Comparison of ENCODE assay signal across 11 cellular contexts in the genomic region with DNA sequence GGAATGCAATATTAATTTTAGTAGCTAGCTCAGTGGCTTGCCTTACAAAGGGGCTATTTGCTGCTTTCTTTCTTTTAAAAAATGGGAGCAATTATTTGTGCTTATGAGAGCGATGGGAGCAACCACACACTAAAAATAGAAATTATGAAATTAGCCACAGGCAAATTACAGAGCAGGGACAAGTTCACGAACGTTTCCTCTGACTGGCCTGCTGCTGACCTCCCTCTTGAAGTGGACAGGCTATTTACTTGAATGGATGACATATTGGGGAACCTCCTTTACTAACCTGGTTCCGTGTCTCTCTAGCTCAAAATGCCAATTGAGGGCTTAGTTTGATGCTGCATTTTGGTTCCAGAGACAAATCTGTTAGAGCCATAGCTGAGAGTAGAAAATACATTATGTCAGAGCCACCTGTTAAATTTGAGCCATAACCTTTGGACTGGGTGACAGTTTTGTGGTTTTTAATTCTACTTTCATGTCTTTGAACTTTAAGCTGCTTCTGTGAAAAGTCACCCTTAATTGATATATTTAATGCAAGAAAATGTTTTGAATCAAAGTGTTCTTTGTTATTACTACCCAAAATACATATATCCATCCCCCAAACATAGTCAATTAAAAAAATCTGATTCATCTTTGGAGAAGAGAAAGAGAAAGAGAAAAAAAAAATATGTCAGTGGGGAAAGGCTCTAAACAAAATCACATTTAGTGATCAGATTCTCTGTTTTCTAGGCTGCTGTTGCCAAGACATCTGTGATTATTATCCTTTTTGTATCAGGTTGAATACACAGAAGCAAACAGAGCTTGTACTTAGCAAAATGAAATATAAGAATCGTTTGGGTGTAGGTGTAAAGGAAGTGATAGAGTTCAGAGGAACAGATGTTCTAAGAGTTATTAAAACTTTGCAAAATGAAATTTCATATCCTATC.
DNase-seq lines count a peak whose midpoint lies in the region; ATAC-seq and TF ChIP-seq lines count a peak whose summit lies in the region.
"Had no signal": no experiment of that assay in that cellular context is flagged by ENCODE, and none has a peak within 500 bp of the region (broad histone marks: within the 10 kb centered on the region; RNA-seq: fewer than 3 reads in every experiment).

No MANE protein-coding gene starts in this region.

- H3K36me3 ChIP-seq in DND-41 (ENCODE audit: insufficient read depth, low read length), result no peaks in the 10 kb centered on the region
- H3K36me3 ChIP-seq in SJCRH30, result no peaks in the 10 kb centered on the region
- H3K36me3 ChIP-seq: thyroid gland had no signal

- H2AFZ ChIP-seq in DND-41 (ENCODE audit: low read depth, low read length), result no peak overlapping the region

- H3K4me1 Mint-ChIP-seq in activated CD4-positive, alpha-beta memory T cell treated with anti-CD3 and anti-CD28 coated beads for 36 hours (ENCODE audit: low read depth), result no peaks in the 10 kb centered on the region

- H3K4me3 ChIP-seq in DND-41 (ENCODE audit: low read depth in 1 of 2, low read length in 2 of 2) (no peak overlapping the region), SJCRH30 (peak overlapping the region; percentile 7; the same call in 1 of the 2 replicates)
- H3K4me3 ChIP-seq: thyroid gland had no signal

- no peak overlapping the region for H3K4me2 ChIP-seq in DND-41 (ENCODE audit: insufficient read depth, low read length)

- CTCF ChIA-PET in activated CD4-positive, alpha-beta memory T cell treated with anti-CD3 and anti-CD28 coated beads for 36 hours (lab: Charles Lee), result no interaction called here

- no peak for TF ChIP-seq CTCF in DND-41 (IDR thresholded peaks at IDR 0.05; ENCODE audit: borderline replicate concordance, extremely low read depth, low read length, poor library complexity, severe bottlenecking)

- ATAC-seq in DND-41 (ENCODE audit: insufficient read depth, low read depth), result peak; percentile 42; the same call in 2 of the 3 replicates
- ATAC-seq in GM19035 (IDR thresholded peaks at IDR 0.05; ENCODE audit: unreplicated experiment), result peak; percentile 65
- peak; percentile 61 for ATAC-seq in HG03045 (IDR thresholded peaks at IDR 0.05; ENCODE audit: unreplicated experiment)
- no peak for ATAC-seq in HG03378 (IDR thresholded peaks at IDR 0.05; ENCODE audit: unreplicated experiment)
- no peak for ATAC-seq in GM18873 (IDR thresholded peaks at IDR 0.05; ENCODE audit: low FRiP score, unreplicated experiment)

- no peaks in the 10 kb centered on the region for H3K9me3 ChIP-seq in DND-41 (ENCODE audit: insufficient read depth, low read length, severe bottlenecking)
- no peaks in the 10 kb centered on the region for H3K9me3 ChIP-seq in SJCRH30 (replicated peaks)
- H3K9me3 ChIP-seq: thyroid gland had no signal

- H3K27ac ChIP-seq in DND-41 (ENCODE audit: low read length) (no peak overlapping the region), SJCRH30 (peak overlapping the region; percentile 34)
- H3K27ac ChIP-seq: thyroid gland had no signal

- no peaks in the 10 kb centered on the region for H3K79me2 ChIP-seq in DND-41 (ENCODE audit: insufficient read depth, low read length)

- POLR2A ChIA-PET in activated CD4-positive, alpha-beta memory T cell treated with anti-CD3 and anti-CD28 coated beads for 36 hours (lab: Charles Lee), result no interaction called here

- H3K27me3 ChIP-seq in DND-41 (ENCODE audit: insufficient read depth, low read length, poor library complexity) (no peaks in the 10 kb centered on the region), SJCRH30 (no peaks in the 10 kb centered on the region)
- H3K27me3 ChIP-seq: thyroid gland had no signal

- H3K9ac ChIP-seq in DND-41 (ENCODE audit: low read depth, low read length), result no peak overlapping the region

- intact Hi-C loops in activated CD4-positive, alpha-beta memory T cell treated with anti-CD3 and anti-CD28 coated beads for 36 hours (cut with micrococcal nuclease), result no loop called here

- H3K36me3 Mint-ChIP-seq in activated CD4-positive, alpha-beta memory T cell treated with anti-CD3 and anti-CD28 coated beads for 36 hours, result no peaks in the 10 kb centered on the region
- H3K36me3 Mint-ChIP-seq: activated naive CD8-positive, alpha-beta T cell treated with anti-CD3 and anti-CD28 coated beads, Interleukin-2, amount 10 ng/mL, durations not matched to agents 7 days and 5 days had no signal

- H3K4me1 ChIP-seq in DND-41 (ENCODE audit: insufficient read depth, low read length) (no peaks in the 10 kb centered on the region; the same call in 1 of the 2 replicates), SJCRH30 (peaks cover 24% of the 10 kb centered on the region)
- H3K4me1 ChIP-seq: thyroid gland had no signal

- no peaks in the 10 kb centered on the region for H4K20me1 ChIP-seq in DND-41 (ENCODE audit: insufficient read depth, low read length)

- no peaks in the 10 kb centered on the region for H3K9me3 Mint-ChIP-seq in activated CD4-positive, alpha-beta memory T cell treated with anti-CD3 and anti-CD28 coated beads for 36 hours
- H3K9me3 Mint-ChIP-seq: dendritic cell treated with granulocyte-macrophage colony-stimulating factor and Interleukin-4, amounts not matched to agents 40 ng/mL and 50 ng/mL, for 4 days had no signal

- H3K27ac Mint-ChIP-seq in activated CD4-positive, alpha-beta memory T cell treated with anti-CD3 and anti-CD28 coated beads for 36 hours, result no peak overlapping the region
- H3K27ac Mint-ChIP-seq: activated naive CD8-positive, alpha-beta T cell treated with anti-CD3 and anti-CD28 coated beads, Interleukin-2, amount 10 ng/mL, durations not matched to agents 7 days and 5 days; dendritic cell treated with granulocyte-macrophage colony-stimulating factor and Interleukin-4, amounts not matched to agents 40 ng/mL and 50 ng/mL, for 4 days had no signal

- no peaks in the 10 kb centered on the region for H3K27me3 Mint-ChIP-seq in activated CD4-positive, alpha-beta memory T cell treated with anti-CD3 and anti-CD28 coated beads for 36 hours
- H3K27me3 Mint-ChIP-seq: activated naive CD8-positive, alpha-beta T cell treated with anti-CD3 and anti-CD28 coated beads, Interleukin-2, amount 10 ng/mL, durations not matched to agents 7 days and 5 days; dendritic cell treated with granulocyte-macrophage colony-stimulating factor and Interleukin-4, amounts not matched to agents 40 ng/mL and 50 ng/mL, for 4 days had no signal

- H3K4me3 Mint-ChIP-seq in activated CD4-positive, alpha-beta memory T cell treated with anti-CD3 and anti-CD28 coated beads for 36 hours, result no peak overlapping the region
- H3K4me3 Mint-ChIP-seq: activated naive CD8-positive, alpha-beta T cell treated with anti-CD3 and anti-CD28 coated beads, Interleukin-2, amount 10 ng/mL, durations not matched to agents 7 days and 5 days; dendritic cell treated with granulocyte-macrophage colony-stimulating factor and Interleukin-4, amounts not matched to agents 40 ng/mL and 50 ng/mL, for 4 days had no signal

- no peak for DNase-seq in DND-41
- DNase-seq in SJCRH30, result peak; percentile 21 to 63
- no peak for DNase-seq in CD1c-positive myeloid dendritic cell (ENCODE audit: extremely low spot score)
- DNase-seq in activated CD4-positive, alpha-beta memory T cell treated with anti-CD3 and anti-CD28 coated beads for 36 hours, result no peak
- DNase-seq: activated naive CD8-positive, alpha-beta T cell treated with anti-CD3 and anti-CD28 coated beads, Interleukin-2, amount 10 ng/mL, durations not matched to agents 7 days and 5 days; thyroid gland had no signal

Comparison
In these comparisons a context has a peak if more than half of its experiments do, and no peak if none do; other contexts are left out.
1. ATAC-seq: peak in DND-41 (single experiment), GM19035 (single experiment) and HG03045 (single experiment); none in HG03378 (single experiment) and GM18873 (single experiment).
2. DNase-seq: peak in SJCRH30 (2 of 2); none in DND-41 (single experiment), CD1c-positive myeloid dendritic cell (single experiment) and activated CD4-positive, alpha-beta memory T cell treated with anti-CD3 and anti-CD28 coated beads for 36 hours (single experiment).